In the genomic region with DNA sequence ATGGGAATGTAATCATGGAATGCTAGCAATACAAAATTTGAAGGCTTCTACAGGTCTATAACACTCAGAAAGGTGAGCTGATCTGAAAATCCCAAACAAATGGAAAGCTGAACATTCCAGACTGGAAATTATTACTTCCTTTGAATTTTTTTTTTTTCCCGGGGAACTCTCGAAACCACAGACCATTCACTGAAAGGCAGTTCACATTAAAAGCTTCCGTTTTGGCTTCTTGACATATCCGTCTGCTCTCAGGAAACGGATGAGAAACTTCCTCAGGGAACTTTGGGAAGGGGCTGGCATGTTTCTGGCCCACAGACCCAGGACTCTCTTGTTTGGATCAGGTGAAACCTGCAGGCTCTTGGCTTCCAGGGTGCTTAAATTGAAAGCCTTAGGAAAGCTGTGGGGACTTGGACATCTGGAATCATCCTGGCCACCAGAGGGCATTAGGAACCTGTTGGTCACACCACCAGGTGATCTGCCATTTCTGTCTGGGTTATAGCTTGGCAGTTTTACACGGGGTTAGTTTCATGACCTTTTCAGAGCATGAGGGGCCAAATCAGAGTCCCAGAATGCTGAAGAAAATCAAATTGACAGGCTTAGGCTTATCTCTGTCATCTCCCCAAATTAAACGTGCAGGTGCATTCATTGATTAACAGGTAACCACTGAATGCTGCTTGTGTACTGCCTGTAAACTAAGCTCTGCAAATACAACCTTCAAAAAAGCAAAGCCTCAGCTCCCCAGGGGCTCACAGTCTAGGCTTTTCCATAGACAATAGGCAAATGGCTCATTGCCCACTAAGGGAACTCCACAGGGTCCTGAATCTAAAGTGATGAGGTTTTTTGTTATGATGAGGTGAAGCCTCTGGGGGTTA, we compare ENCODE assay signal across 9 cellular contexts. TPM values are rescaled to one million over a fixed set of nuclear protein-coding genes. Genes with fewer than 3 reads are reported as not detected.
DNase-seq lines count a peak whose midpoint lies in the region; ATAC-seq, FAIRE-seq and TF ChIP-seq lines count a peak whose summit lies in the region.
"Had no signal": no experiment of that assay in that cellular context is flagged by ENCODE, and none has a peak within 500 bp of the region (broad histone marks: within the 10 kb centered on the region; RNA-seq: fewer than 3 reads in every experiment).

No MANE protein-coding gene starts in this region.

- no peak overlapping the region for H3K27ac Mint-ChIP-seq in osteocyte (ENCODE audit: unreplicated experiment)

- no peak for FAIRE-seq in urothelium cell line (lab: Jason Lieb, UNC)
- FAIRE-seq: A204.1 had no signal

- H3K27me3 Mint-ChIP-seq in osteocyte (ENCODE audit: unreplicated experiment) = peaks cover 60% of the 10 kb centered on the region

- H3K36me3 Mint-ChIP-seq in osteocyte (ENCODE audit: unreplicated experiment) = no peaks in the 10 kb centered on the region

- H3K9me3 Mint-ChIP-seq in osteocyte (ENCODE audit: unreplicated experiment) = no peaks in the 10 kb centered on the region

- DNase-seq in NCI-H146 (lab: John Stamatoyannopoulos, UW) (peak; percentile 36), NCI-H146 treated with DMSO at 0.1 percent for 48 hours (lab: John Stamatoyannopoulos, UW; ENCODE audit: unreplicated experiment) (no peak), NOMO-1 treated with DMSO at 0.1 percent for 48 hours (lab: John Stamatoyannopoulos, UW; ENCODE audit: unreplicated experiment) (peak; percentile 46), activated T-cell treated with anti-CD3 and anti-CD28 coated beads for 48 hours (ENCODE audit: low read depth) (peak; percentile 39), fibroblast of pulmonary artery (ENCODE audit: low read depth) (peak; percentile 87), osteocyte (ENCODE audit: extremely low spot score, unreplicated experiment) (no peak), urothelium cell line (ENCODE audit: low spot score) (peak; percentile 46)

- peak; percentile 52 for ATAC-seq in HG03521 (IDR thresholded peaks at IDR 0.05; ENCODE audit: unreplicated experiment)

- TF ChIP-seq CTCF in fibroblast of pulmonary artery (IDR thresholded peaks at IDR 0.05; ENCODE audit: low read length, missing control alignments) (peak; percentile 79), osteocyte (IDR thresholded peaks at IDR 0.05) (peak; percentile 73)

- H3K4me3 Mint-ChIP-seq in osteocyte (ENCODE audit: unreplicated experiment) = no peak overlapping the region

- H3K4me3 ChIP-seq in fibroblast of pulmonary artery (replicated peaks; ENCODE audit: low read depth, low read length) = no peak overlapping the region

- H3K4me1 Mint-ChIP-seq in osteocyte (ENCODE audit: unreplicated experiment) = no peaks in the 10 kb centered on the region

RNA-seq across cellular contexts. Expression of a gene that starts 22.7 kb away (rescaled TPM):
- total RNA-seq in osteocyte = 1.8 and 1.9 TPM in 2 replicates

Comparison
In these comparisons a context has a peak if more than half of its experiments do, and no peak if none do; other contexts are left out.
1. DNase-seq: peak in NCI-H146 (single experiment), NOMO-1 treated with DMSO at 0.1 percent for 48 hours (single experiment), activated T-cell treated with anti-CD3 and anti-CD28 coated beads for 48 hours (single experiment), fibroblast of pulmonary artery (single experiment) and urothelium cell line (single experiment); none in NCI-H146 treated with DMSO at 0.1 percent for 48 hours (single experiment) and osteocyte (single experiment).